Comparison of ENCODE assay signal across 8 cellular contexts in the genomic region with DNA sequence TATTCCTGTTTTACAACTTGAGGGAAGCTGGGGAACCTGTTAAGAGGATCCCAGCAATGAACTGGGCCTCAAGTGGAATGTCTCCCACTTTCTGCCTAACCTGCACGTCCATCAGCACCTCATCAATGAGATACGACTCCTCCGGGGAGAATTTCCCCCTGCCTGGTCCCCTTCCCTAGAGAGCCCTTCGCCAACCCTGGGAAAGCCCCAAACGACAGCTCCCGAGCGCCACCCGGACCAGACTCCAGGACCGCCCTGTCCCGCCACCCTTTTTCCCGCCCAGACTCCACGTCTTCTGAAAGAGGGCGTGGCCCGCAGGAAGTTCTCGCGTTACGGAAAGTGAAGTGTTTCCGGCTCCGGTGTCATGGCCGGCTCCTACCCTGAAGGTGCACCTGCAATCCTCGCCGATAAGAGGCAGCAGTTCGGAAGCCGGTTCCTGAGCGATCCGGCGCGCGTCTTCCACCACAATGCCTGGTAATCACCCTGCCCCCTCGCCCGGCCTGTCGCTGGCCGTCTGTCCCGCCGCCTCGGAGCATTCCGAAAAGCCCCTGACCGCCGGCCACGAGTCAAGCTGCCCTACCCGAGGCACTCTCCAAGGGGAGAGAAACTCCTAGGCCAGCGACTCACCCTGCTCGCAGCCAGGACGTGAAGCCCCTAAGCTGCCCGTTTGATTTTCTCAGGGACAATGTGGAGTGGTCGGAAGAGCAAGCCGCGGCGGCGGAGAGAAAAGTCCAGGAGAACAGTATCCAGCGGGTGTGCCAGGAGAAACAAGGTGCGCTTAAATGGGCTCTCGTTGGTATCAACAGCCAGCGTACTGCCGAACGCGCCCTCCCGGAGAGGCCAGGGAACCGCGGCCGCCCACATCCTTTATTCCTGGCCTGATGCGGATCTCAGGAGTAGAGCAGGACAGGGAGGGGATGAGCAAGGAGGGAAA. TPM values are rescaled to one million over a fixed set of nuclear protein-coding genes. Genes with fewer than 3 reads are reported as not detected.
A peak's percentile ranks its signal among the peaks of the same experiment; 100 is the strongest.
DNase-seq lines count a peak whose midpoint lies in the region; ATAC-seq and TF ChIP-seq lines count a peak whose summit lies in the region.
"Not testable (repeated sequence)": the region's sequence is repeated elsewhere in the genome, so short reads cannot be mapped to it uniquely, and the experiment has no call there.

TSS of gene METTL2B (plus strand) at position 347 of the 934 bp plus-strand sequence. CDS start at position 365, 18 bp downstream.

- peak within 1 kb of the TSS; percentile 98 for H3K4me3 Mint-ChIP-seq in chondrocyte (ENCODE audit: unreplicated experiment)

- H3K36me3 Mint-ChIP-seq in chondrocyte (ENCODE audit: low read depth), result not testable (repeated sequence)

- ATAC-seq in GM19043 (IDR thresholded peaks at IDR 0.05; ENCODE audit: low read depth, unreplicated experiment), result peak; percentile 92
- peak; percentile 89 for ATAC-seq in HG03378 (IDR thresholded peaks at IDR 0.05; ENCODE audit: unreplicated experiment)

- peak within 1 kb of the TSS; percentile 97 for H3K27ac Mint-ChIP-seq in chondrocyte (ENCODE audit: unreplicated experiment)

- H3K4me1 Mint-ChIP-seq in chondrocyte (ENCODE audit: low read depth), result peaks cover 28% of the 10 kb centered on the region

- H3K27me3 ChIP-seq in kidney epithelial cell (ENCODE audit: control insufficient read depth, insufficient read depth, low read length), result not testable (repeated sequence)

- TF ChIP-seq CTCF in chondrocyte (IDR thresholded peaks at IDR 0.05), result peak; percentile 74
- TF ChIP-seq CTCF in kidney epithelial cell (IDR thresholded peaks at IDR 0.05; ENCODE audit: insufficient read depth, low read length, poor library complexity, severe bottlenecking), result peak; percentile 49

- DNase-seq in AML-193 (lab: John Stamatoyannopoulos, UW) (peak; percentile 93), NCI-H446 treated with DMSO at 0.1 percent for 48 hours (lab: John Stamatoyannopoulos, UW) (peak; percentile 85), chondrocyte (ENCODE audit: low spot score) (peak; percentile 97), kidney epithelial cell (ENCODE audit: low read depth) (peak; percentile 71)
- peak; percentile 84 for DNase-seq in activated CD4-positive, CD25-positive, alpha-beta regulatory T cell treated with anti-CD3 and anti-CD28 coated beads, Interleukin-2, amount 50 U/mL, for 72 hours
- DNase-seq in stimulated activated CD4-positive, alpha-beta T cell treated with anti-CD3 and anti-CD28 coated beads, Interleukin-1b, Interleukin-23, amount 100 ng/mL, for 1 hour (ENCODE audit: low read depth in 2 of 2), result peak; percentile 65 to 67

- not testable (repeated sequence) for H3K9me3 Mint-ChIP-seq in chondrocyte (ENCODE audit: low read depth)

- H3K27me3 Mint-ChIP-seq in chondrocyte (ENCODE audit: low read depth), result not testable (repeated sequence)

- peak within 1 kb of the TSS; percentile 84 for H3K4me3 ChIP-seq in kidney epithelial cell (ENCODE audit: low read depth, low read length)

- not testable (repeated sequence) for H3K36me3 ChIP-seq in kidney epithelial cell (ENCODE audit: control insufficient read depth, insufficient read depth, low read length)

RNA-seq across cellular contexts. Expression of gene METTL2B, which starts in this region (rescaled TPM):
- 26.3 to 35.4 TPM (median 26.3 TPM) in 3 replicates for total RNA-seq in chondrocyte
- 40.0 and 47.5 TPM in 2 replicates for total RNA-seq in kidney epithelial cell

Comparison
In these comparisons a context has a peak if more than half of its experiments do, and no peak if none do; other contexts are left out.
1. Peak in every context shown above with its lines: DNase-seq, ATAC-seq and H3K4me3 ChIP-seq.